ENCODE assay signal across 16 cellular contexts in genomic region chr4:94419956-94420355, GRCh38. TPM values are rescaled to one million over a fixed set of nuclear protein-coding genes. Genes with fewer than 3 reads are reported as not detected.
DNase-seq lines count a peak whose midpoint lies in the region; ATAC-seq and TF ChIP-seq lines count a peak whose summit lies in the region.
"Had no signal": no experiment of that assay in that cellular context is flagged by ENCODE, and none has a peak within 500 bp of the region (broad histone marks: within the 10 kb centered on the region; RNA-seq: fewer than 3 reads in every experiment).

No MANE protein-coding gene starts in this region.

- H3K36me3 ChIP-seq in breast epithelium (no peaks in the 10 kb centered on the region), body of pancreas (replicated peaks in 1 of 2; ENCODE audit: insufficient read depth in 1 of 2, low read depth in 2 of 2) (no peaks in the 10 kb centered on the region), hepatocyte (replicated peaks; ENCODE audit: insufficient read depth, low read depth) (no peaks in the 10 kb centered on the region)
- H3K36me3 ChIP-seq: esophagus muscularis mucosa had no signal

- H3K9me3 ChIP-seq in breast epithelium (no peaks in the 10 kb centered on the region), body of pancreas (no peaks in the 10 kb centered on the region), hepatocyte (ENCODE audit: low read depth) (no peaks in the 10 kb centered on the region)

- H3K79me2 ChIP-seq in hepatocyte, result no peaks in the 10 kb centered on the region

- H3K4me3 ChIP-seq in breast epithelium (no peak overlapping the region), body of pancreas (no peak overlapping the region), hepatocyte (no peak overlapping the region)
- H3K4me3 ChIP-seq: esophagus muscularis mucosa, SK-N-MC had no signal

- no peak overlapping the region for H3K27ac Mint-ChIP-seq in MCF 10A (ENCODE audit: low read depth, unreplicated experiment)
- H3K27ac Mint-ChIP-seq in activated CD8-positive, alpha-beta T cell treated with anti-CD3 and anti-CD28 coated beads for 36 hours, result no peak overlapping the region
- H3K27ac Mint-ChIP-seq: activated B cell treated with CpG ODN at 0.5 μM for 24 hours had no signal

- H3K4me1 ChIP-seq in breast epithelium (no peaks in the 10 kb centered on the region), body of pancreas (no peaks in the 10 kb centered on the region), hepatocyte (ENCODE audit: insufficient read depth) (peaks cover 17% of the 10 kb centered on the region)
- H3K4me1 ChIP-seq: esophagus muscularis mucosa had no signal

- no peaks in the 10 kb centered on the region for H3K36me3 Mint-ChIP-seq in MCF 10A (ENCODE audit: insufficient read depth, unreplicated experiment)
- H3K36me3 Mint-ChIP-seq in activated CD8-positive, alpha-beta T cell treated with anti-CD3 and anti-CD28 coated beads for 36 hours (ENCODE audit: low read depth), result no peaks in the 10 kb centered on the region

- H3K27ac ChIP-seq in breast epithelium (no peak overlapping the region), body of pancreas (peak overlapping the region in 1 of 4 donors; percentile 36), hepatocyte (peak overlapping the region; percentile 44)
- H3K27ac ChIP-seq: esophagus muscularis mucosa, SK-N-MC had no signal

- no peak for TF ChIP-seq CTCF in MCF 10A (IDR thresholded peaks at IDR 0.05; ENCODE audit: unreplicated experiment)
- TF ChIP-seq CTCF in breast epithelium (IDR thresholded peaks at IDR 0.05), result no peak
- TF ChIP-seq CTCF in body of pancreas (IDR thresholded peaks at IDR 0.05), result no peak
- no peak for TF ChIP-seq CTCF in hepatocyte (IDR thresholded peaks at IDR 0.05; ENCODE audit: poor library complexity)
- no peak for TF ChIP-seq CTCF in activated CD8-positive, alpha-beta T cell treated with anti-CD3 and anti-CD28 coated beads for 36 hours (IDR thresholded peaks at IDR 0.05)

- H3K27me3 ChIP-seq in breast epithelium (no peaks in the 10 kb centered on the region), body of pancreas (no peaks in the 10 kb centered on the region), hepatocyte (no peaks in the 10 kb centered on the region)
- H3K27me3 ChIP-seq: esophagus muscularis mucosa had no signal

- no peaks in the 10 kb centered on the region for H3K9me3 Mint-ChIP-seq in MCF 10A (ENCODE audit: unreplicated experiment)
- no peaks in the 10 kb centered on the region for H3K9me3 Mint-ChIP-seq in activated CD8-positive, alpha-beta T cell treated with anti-CD3 and anti-CD28 coated beads for 36 hours

- POLR2A ChIA-PET in MCF 10A (lab: Yijun Ruan, JAX), result interaction anchor here (0.9 to 2.7 kb wide), 3 partner anchors 13 to 103 kb away, joined by 3 to 26 read pairs (median 5); partner anchors contain the start of gene PDLIM5
- POLR2A ChIA-PET in activated CD8-positive, alpha-beta T cell treated with anti-CD3 and anti-CD28 coated beads for 36 hours (lab: Charles Lee), result no interaction called here

- H3K27me3 Mint-ChIP-seq in MCF 10A (ENCODE audit: insufficient read depth, unreplicated experiment), result no peaks in the 10 kb centered on the region
- H3K27me3 Mint-ChIP-seq in activated CD8-positive, alpha-beta T cell treated with anti-CD3 and anti-CD28 coated beads for 36 hours, result peaks cover 9% of the 10 kb centered on the region

- WGBS in body of pancreas, 2 donors, result 32 to 36% methylated on average over 3 of the region's 3 CpGs
- WGBS in hepatocyte (ENCODE audit: low lambda C conversion rate, missing lambda C conversion rate), result 32% methylated on average over 3 of the region's 3 CpGs

- H3K4me3 Mint-ChIP-seq in MCF 10A (ENCODE audit: unreplicated experiment), result peak overlapping the region; percentile 12
- no peak overlapping the region for H3K4me3 Mint-ChIP-seq in activated CD8-positive, alpha-beta T cell treated with anti-CD3 and anti-CD28 coated beads for 36 hours
- H3K4me3 Mint-ChIP-seq: activated B cell treated with CpG ODN at 0.5 μM for 24 hours had no signal

- ATAC-seq in body of pancreas (peak; percentile 35), GM21381 (IDR thresholded peaks at IDR 0.05; ENCODE audit: unreplicated experiment) (no peak)
- ATAC-seq in activated CD8-positive, alpha-beta T cell treated with anti-CD3 and anti-CD28 coated beads for 36 hours, result no peak

- peak overlapping the region; percentile 56 for H3K4me2 ChIP-seq in hepatocyte

- no TSS peak for BruUV-seq in MCF 10A (replicated peaks; lab: Mats Ljungman, UMichigan)

- intact Hi-C loops in MCF 10A (cut with micrococcal nuclease) (no loop called here), breast epithelium (cut with DNase I; ENCODE audit: low total_unique reads) (no loop called here), body of pancreas (cut with DNase I) (no loop called here)
- intact Hi-C loops in activated CD8-positive, alpha-beta T cell treated with anti-CD3 and anti-CD28 coated beads for 36 hours (cut with micrococcal nuclease), result no loop called here

- H3K4me1 Mint-ChIP-seq in MCF 10A (ENCODE audit: insufficient read depth, unreplicated experiment), result peaks cover 13% of the 10 kb centered on the region
- no peaks in the 10 kb centered on the region for H3K4me1 Mint-ChIP-seq in activated CD8-positive, alpha-beta T cell treated with anti-CD3 and anti-CD28 coated beads for 36 hours (ENCODE audit: low read depth)
- H3K4me1 Mint-ChIP-seq: activated B cell treated with CpG ODN at 0.5 μM for 24 hours had no signal

- TF ChIP-seq POLR2A in breast epithelium (IDR thresholded peaks at IDR 0.05) (no peak), body of pancreas (IDR thresholded peaks at IDR 0.05) (no peak)

- CTCF ChIA-PET in MCF 10A (lab: Yijun Ruan, JAX), result no interaction called here
- CTCF ChIA-PET in activated CD8-positive, alpha-beta T cell treated with anti-CD3 and anti-CD28 coated beads for 36 hours (lab: Charles Lee), result interaction anchor here (2.7 kb wide), 1 partner anchor 13 kb away, joined by 19 read pairs; no protein-coding TSS in a partner anchor

- no peaks in the 10 kb centered on the region for H3K9me2 ChIP-seq in hepatocyte (replicated peaks; ENCODE audit: insufficient read depth)

- DNase-seq in MCF 10A (ENCODE audit: unreplicated experiment), result peak; percentile 85
- no peak for DNase-seq in breast epithelium (ENCODE audit: low spot score in 2 of 2)
- DNase-seq in body of pancreas, result no peak
- peak; percentile 67 for DNase-seq in hepatocyte (ENCODE audit: low spot score)
- DNase-seq in stimulated activated CD4-positive, alpha-beta T cell treated with anti-CD3 and anti-CD28 coated beads, Interleukin-4, amount 100 ng/mL, for 1 hour, result no peak
- no peak for DNase-seq in activated CD8-positive, alpha-beta T cell treated with anti-CD3 and anti-CD28 coated beads for 36 hours
- DNase-seq in NCI-H2171 (lab: John Stamatoyannopoulos, UW), result no peak
- DNase-seq: 8988T; activated B cell treated with CpG ODN at 0.5 μM for 24 hours; activated T-cell treated with anti-CD3 and anti-CD28 coated beads, Interleukin-2, amount 50 U/mL, for 1 hour; NCI-H748 treated with DMSO at 0.1 percent for 48 hours; nucleus accumbens; stimulated activated CD4-positive, alpha-beta T cell treated with anti-CD3 and anti-CD28 coated beads, Interleukin-4, amount 100 ng/mL, for 24 hours had no signal

- H4K20me1 ChIP-seq in hepatocyte (ENCODE audit: insufficient read depth, poor library complexity, severe bottlenecking), result no peaks in the 10 kb centered on the region

- no peak overlapping the region for H2AFZ ChIP-seq in hepatocyte

RNA-seq across cellular contexts. Expression of gene PDLIM5, which starts 31.8 kb away (rescaled TPM):
- total RNA-seq in MCF 10A (2022) (151 and 158 TPM in 2 replicates), breast epithelium (100 to 1,000 TPM; 120 to 263 (median 158) TPM), body of pancreas (10 to 100 TPM; 44.2 to 70.3 TPM), hepatocyte (121 and 122 TPM in 2 replicates)
- polyA plus RNA-seq in hepatocyte, result 88.7 and 97.1 TPM in 2 replicates
- total RNA-seq in activated CD8-positive, alpha-beta T cell treated with anti-CD3 and anti-CD28 coated beads for 36 hours, result 10 to 100 TPM; 14.8 to 18.3 TPM

Comparison
In these comparisons a context has a peak if more than half of its experiments do, and no peak if none do; other contexts are left out.
1. DNase-seq: peak in MCF 10A (single experiment) and hepatocyte (single experiment); none in breast epithelium (0 of 2), body of pancreas (0 of 4), stimulated activated CD4-positive, alpha-beta T cell treated with anti-CD3 and anti-CD28 coated beads, Interleukin-4, amount 100 ng/mL, for 1 hour (single experiment), activated CD8-positive, alpha-beta T cell treated with anti-CD3 and anti-CD28 coated beads for 36 hours (single experiment) and NCI-H2171 (single experiment).